In the genomic region with DNA sequence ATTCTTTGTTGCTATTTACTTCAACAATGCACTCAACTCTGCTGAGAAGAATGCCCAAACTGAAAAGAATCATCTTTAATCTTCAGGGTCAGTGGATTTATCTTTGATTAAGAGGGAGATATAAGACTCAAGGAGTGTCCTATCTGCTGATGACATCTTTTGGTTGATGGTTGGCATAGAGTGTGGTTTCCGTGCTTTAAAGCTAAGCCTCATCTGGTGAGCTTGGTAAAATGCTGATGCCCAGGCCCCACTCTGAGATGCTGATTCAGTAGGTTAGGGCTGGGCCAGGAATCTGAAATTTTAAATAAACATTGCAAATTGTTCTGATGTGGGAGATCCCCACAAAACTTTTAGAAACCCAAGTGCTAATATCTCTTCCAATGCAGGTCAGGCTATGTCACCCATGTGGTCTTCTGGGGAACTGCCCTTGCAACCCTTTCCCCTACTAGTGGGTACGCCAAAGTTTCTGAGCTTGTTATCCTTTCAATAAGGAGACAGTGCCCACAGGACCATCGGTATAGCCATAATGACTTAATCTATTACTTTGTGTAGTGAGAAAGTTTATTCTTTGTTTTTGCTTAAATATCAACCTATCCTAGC, we compare ENCODE assay signal across 21 cellular contexts.
DNase-seq lines count a peak whose midpoint lies in the region; ATAC-seq lines count a peak whose summit lies in the region.
"Had no signal": no experiment of that assay in that cellular context is flagged by ENCODE, and none has a peak within 500 bp of the region (broad histone marks: within the 10 kb centered on the region; RNA-seq: fewer than 3 reads in every experiment).

No MANE protein-coding gene starts in this region.

- CTCF ChIA-PET in activated CD4-positive, alpha-beta T cell treated with anti-CD3 and anti-CD28 coated beads, Interleukin-2, amount 10 ng/mL, durations not matched to agents 7 days and 5 days (lab: Charles Lee): interaction anchor here (1.0 to 2.4 kb wide), 2 partner anchors 11 to 151 kb away, joined by 3 to 10 read pairs; no protein-coding TSS in a partner anchor

- H2AFZ ChIP-seq in Karpas-422 (ENCODE audit: low read length): no peak overlapping the region

- H3K27ac Mint-ChIP-seq in activated CD4-positive, alpha-beta T cell treated with anti-CD3 and anti-CD28 coated beads, Interleukin-2, amount 10 ng/mL, durations not matched to agents 7 days and 5 days: peak overlapping the region; percentile 41
- peak overlapping the region; percentile 88 for H3K27ac Mint-ChIP-seq in stimulated activated effector memory CD8-positive, alpha-beta T cell treated with anti-CD3 and anti-CD28 coated beads, Interleukin-12 subunit alpha, Interleukin-12 subunit beta, amount 100 ng/mL, for 72 hours
- H3K27ac Mint-ChIP-seq: activated naive CD8-positive, alpha-beta T cell treated with anti-CD3 and anti-CD28 coated beads, Interleukin-2, amount 10 ng/mL, durations not matched to agents 7 days and 5 days; brain had no signal

- peak overlapping the region; percentile 35; the same call in 1 of the 2 replicates for H3K9ac ChIP-seq in Karpas-422 (ENCODE audit: low read length)

- H3K36me3 ChIP-seq in Karpas-422 (ENCODE audit: insufficient read depth, low read length): peaks cover 76% of the 10 kb centered on the region
- peaks cover 79% of the 10 kb centered on the region for H3K36me3 ChIP-seq in effector memory CD4-positive, alpha-beta T cell (ENCODE audit: control insufficient read depth, insufficient read depth, low read length)
- H3K36me3 ChIP-seq: WERI-Rb-1 had no signal

- no peaks in the 10 kb centered on the region for H3K27me3 ChIP-seq in Karpas-422 (ENCODE audit: low read length)
- no peaks in the 10 kb centered on the region for H3K27me3 ChIP-seq in effector memory CD4-positive, alpha-beta T cell (replicated peaks; ENCODE audit: control insufficient read depth, insufficient read depth, low read length, poor library complexity, severe bottlenecking)

- peaks cover 59% of the 10 kb centered on the region for H3K4me1 Mint-ChIP-seq in activated CD4-positive, alpha-beta T cell treated with anti-CD3 and anti-CD28 coated beads, Interleukin-2, amount 10 ng/mL, durations not matched to agents 7 days and 5 days
- H3K4me1 Mint-ChIP-seq in stimulated activated effector memory CD8-positive, alpha-beta T cell treated with anti-CD3 and anti-CD28 coated beads, Interleukin-12 subunit alpha, Interleukin-12 subunit beta, amount 100 ng/mL, for 72 hours: peaks cover 27% of the 10 kb centered on the region

- no peak overlapping the region for H3K4me3 Mint-ChIP-seq in activated CD4-positive, alpha-beta T cell treated with anti-CD3 and anti-CD28 coated beads, Interleukin-2, amount 10 ng/mL, durations not matched to agents 7 days and 5 days
- H3K4me3 Mint-ChIP-seq in stimulated activated effector memory CD8-positive, alpha-beta T cell treated with anti-CD3 and anti-CD28 coated beads, Interleukin-12 subunit alpha, Interleukin-12 subunit beta, amount 100 ng/mL, for 72 hours: no peak overlapping the region
- H3K4me3 Mint-ChIP-seq: activated naive CD8-positive, alpha-beta T cell treated with anti-CD3 and anti-CD28 coated beads, Interleukin-2, amount 10 ng/mL, durations not matched to agents 7 days and 5 days; brain had no signal

- no peak for DNase-seq in activated CD4-positive, alpha-beta T cell treated with anti-CD3 and anti-CD28 coated beads, Interleukin-2, amount 10 ng/mL, durations not matched to agents 7 days and 5 days
- no peak for DNase-seq in activated CD4-positive, alpha-beta T cell treated with anti-CD3 and anti-CD28 coated beads, Interleukin-2, amount 50 U/mL, for 4 hours
- no peak for DNase-seq in Karpas-422
- no peak for DNase-seq in effector memory CD4-positive, alpha-beta T cell
- no peak for DNase-seq in stimulated activated effector memory CD8-positive, alpha-beta T cell treated with anti-CD3 and anti-CD28 coated beads, Interleukin-12 subunit alpha, Interleukin-12 subunit beta, amount 100 ng/mL, for 72 hours (ENCODE audit: low spot score in 2 of 2)
- DNase-seq in SW 1271 (lab: John Stamatoyannopoulos, UW): no peak
- DNase-seq in hepatic stellate cell (ENCODE audit: low spot score): no peak
- DNase-seq: activated naive CD8-positive, alpha-beta T cell treated with anti-CD3 and anti-CD28 coated beads, Interleukin-2, amount 10 ng/mL, durations not matched to agents 7 days and 5 days; DMS 273 treated with DMSO at 0.1 percent for 48 hours; hippocampal formation; kidney; NCI-H1694; NCI-H774; PC-3; SIG-M5; stimulated activated CD4-positive, alpha-beta T cell treated with anti-CD3 and anti-CD28 coated beads, Interleukin-1b, Interleukin-23, amount 100 ng/mL, for 48 hours; WERI-Rb-1 had no signal

- peak; percentile 37 for ATAC-seq in stimulated activated effector memory CD8-positive, alpha-beta T cell treated with anti-CD3 and anti-CD28 coated beads, Interleukin-12 subunit alpha, Interleukin-12 subunit beta, amount 100 ng/mL, for 72 hours
- ATAC-seq in HG03196 (IDR thresholded peaks at IDR 0.05; ENCODE audit: unreplicated experiment): no peak
- ATAC-seq: PC-3 had no signal

- H3K4me2 ChIP-seq in Karpas-422 (ENCODE audit: low read depth, low read length, poor library complexity, severe bottlenecking): peak overlapping the region; percentile 56

- POLR2A ChIA-PET in activated CD4-positive, alpha-beta T cell treated with anti-CD3 and anti-CD28 coated beads, Interleukin-2, amount 10 ng/mL, durations not matched to agents 7 days and 5 days (lab: Charles Lee): interaction anchor here (1.1 kb wide), 1 partner anchor 43 kb away, joined by 3 read pairs; no protein-coding TSS in a partner anchor

- H3K27me3 Mint-ChIP-seq in activated CD4-positive, alpha-beta T cell treated with anti-CD3 and anti-CD28 coated beads, Interleukin-2, amount 10 ng/mL, durations not matched to agents 7 days and 5 days: no peaks in the 10 kb centered on the region
- H3K27me3 Mint-ChIP-seq: activated naive CD8-positive, alpha-beta T cell treated with anti-CD3 and anti-CD28 coated beads, Interleukin-2, amount 10 ng/mL, durations not matched to agents 7 days and 5 days; brain had no signal

- no peak overlapping the region for H3K4me3 ChIP-seq in Karpas-422 (ENCODE audit: low read length)
- no peak overlapping the region for H3K4me3 ChIP-seq in effector memory CD4-positive, alpha-beta T cell (ENCODE audit: insufficient read depth, low read depth, low read length, poor library complexity, severe bottlenecking)
- H3K4me3 ChIP-seq: coronary artery, lung had no signal

- peaks cover 40% of the 10 kb centered on the region for H3K79me2 ChIP-seq in Karpas-422 (ENCODE audit: low read length)

- H3K9me3 ChIP-seq in Karpas-422 (ENCODE audit: low read length): no peaks in the 10 kb centered on the region
- no peaks in the 10 kb centered on the region for H3K9me3 ChIP-seq in effector memory CD4-positive, alpha-beta T cell (ENCODE audit: control insufficient read depth, low read length)

- H3K9me3 Mint-ChIP-seq in activated CD4-positive, alpha-beta T cell treated with anti-CD3 and anti-CD28 coated beads, Interleukin-2, amount 10 ng/mL, durations not matched to agents 7 days and 5 days: no peaks in the 10 kb centered on the region
- H3K9me3 Mint-ChIP-seq in stimulated activated effector memory CD8-positive, alpha-beta T cell treated with anti-CD3 and anti-CD28 coated beads, Interleukin-12 subunit alpha, Interleukin-12 subunit beta, amount 100 ng/mL, for 72 hours: no peaks in the 10 kb centered on the region
- H3K9me3 Mint-ChIP-seq: activated naive CD8-positive, alpha-beta T cell treated with anti-CD3 and anti-CD28 coated beads, Interleukin-2, amount 10 ng/mL, durations not matched to agents 7 days and 5 days; brain had no signal

- peaks cover 73% of the 10 kb centered on the region for H3K4me1 ChIP-seq in Karpas-422 (ENCODE audit: low read length)
- H3K4me1 ChIP-seq in effector memory CD4-positive, alpha-beta T cell (ENCODE audit: control insufficient read depth, insufficient read depth, low read length, poor library complexity, severe bottlenecking): peaks cover 41% of the 10 kb centered on the region

- no peaks in the 10 kb centered on the region for H3K9me2 ChIP-seq in Karpas-422 (replicated peaks; ENCODE audit: insufficient read depth, low read length)

- H3K36me3 Mint-ChIP-seq in activated CD4-positive, alpha-beta T cell treated with anti-CD3 and anti-CD28 coated beads, Interleukin-2, amount 10 ng/mL, durations not matched to agents 7 days and 5 days (ENCODE audit: low read depth): peaks cover 86% of the 10 kb centered on the region
- peaks cover 96% of the 10 kb centered on the region for H3K36me3 Mint-ChIP-seq in stimulated activated effector memory CD8-positive, alpha-beta T cell treated with anti-CD3 and anti-CD28 coated beads, Interleukin-12 subunit alpha, Interleukin-12 subunit beta, amount 100 ng/mL, for 72 hours

- H4K20me1 ChIP-seq in Karpas-422 (ENCODE audit: insufficient read depth, low read depth, low read length): no peaks in the 10 kb centered on the region

- H3K27ac ChIP-seq in Karpas-422 (ENCODE audit: low read length): peak overlapping the region; percentile 93
- peak overlapping the region; percentile 38 for H3K27ac ChIP-seq in effector memory CD4-positive, alpha-beta T cell (ENCODE audit: insufficient read depth, low read length, poor library complexity, severe bottlenecking)
- H3K27ac ChIP-seq: coronary artery, WERI-Rb-1 had no signal
